In genomic region chr19:33492090-33492489, GRCh38 we compare ENCODE assay signal across 25 cellular contexts.
"Had no signal": no experiment of that assay in that cellular context is flagged by ENCODE, and none has a peak within 500 bp of the region (broad histone marks: within the 10 kb centered on the region; RNA-seq: fewer than 3 reads in every experiment).

No MANE protein-coding gene starts in this region.

- ATAC-seq: effector memory CD8-positive, alpha-beta T cell; heart right ventricle; left cardiac atrium; left lung; natural killer cell; pancreas; right lobe of liver; stimulated activated effector memory CD8-positive, alpha-beta T cell treated with anti-CD3 and anti-CD28 coated beads, Interleukin-12 subunit alpha, Interleukin-12 subunit beta, amount 100 ng/mL, for 72 hours had no signal

- H3K9me3 ChIP-seq: esophagus squamous epithelium, heart right ventricle, left lung, pancreas, right lobe of liver, stomach, thyroid gland, vagina had no signal

- H3K4me2 ChIP-seq: smooth muscle cell had no signal

- H3K36me3 ChIP-seq: pancreas, thyroid gland, vagina had no signal

- DNase-seq: dermis blood vessel endothelial cell; effector memory CD8-positive, alpha-beta T cell; erythroblast; esophagus squamous epithelium; foreskin melanocyte; glutamatergic neuron; heart right ventricle; hippocampal formation; left cardiac atrium; natural killer cell; occipital lobe; stimulated activated CD4-positive, alpha-beta T cell treated with anti-CD3 and anti-CD28 coated beads, Interleukin-2, amount 100 ng/mL, for 24 hours; stimulated activated CD4-positive, alpha-beta T cell treated with anti-CD3 and anti-CD28 coated beads, Interleukin-4, amount 100 ng/mL, for 24 hours; stimulated activated naive CD4-positive, alpha-beta T cell treated with Interleukin-2 at 50 U/mL for 16 hours; stomach; thyroid gland; trophoblast cell had no signal

- H3K4me3 ChIP-seq: coronary artery, esophagus squamous epithelium, heart right ventricle, left lung, pancreas, right lobe of liver, smooth muscle cell, stomach, thyroid gland, vagina had no signal

- H3K27ac Mint-ChIP-seq: natural killer cell; stimulated activated effector memory CD8-positive, alpha-beta T cell treated with anti-CD3 and anti-CD28 coated beads, Interleukin-12 subunit alpha, Interleukin-12 subunit beta, amount 100 ng/mL, for 72 hours had no signal

- H3K4me1 ChIP-seq: left lung, pancreas, stomach, thyroid gland, vagina had no signal

- H3K36me3 Mint-ChIP-seq: natural killer cell; stimulated activated effector memory CD8-positive, alpha-beta T cell treated with anti-CD3 and anti-CD28 coated beads, Interleukin-12 subunit alpha, Interleukin-12 subunit beta, amount 100 ng/mL, for 72 hours had no signal

- H3K27me3 Mint-ChIP-seq: effector memory CD8-positive, alpha-beta T cell; progenitor cell of endocrine pancreas had no signal

- H3K4me3 Mint-ChIP-seq: effector memory CD8-positive, alpha-beta T cell; natural killer cell; stimulated activated effector memory CD8-positive, alpha-beta T cell treated with anti-CD3 and anti-CD28 coated beads, Interleukin-12 subunit alpha, Interleukin-12 subunit beta, amount 100 ng/mL, for 72 hours had no signal

- H3K27me3 ChIP-seq: esophagus squamous epithelium, heart right ventricle, left lung, pancreas, right lobe of liver, stomach, thyroid gland, vagina had no signal

- H3K9me3 Mint-ChIP-seq: effector memory CD8-positive, alpha-beta T cell; natural killer cell; stimulated activated effector memory CD8-positive, alpha-beta T cell treated with anti-CD3 and anti-CD28 coated beads, Interleukin-12 subunit alpha, Interleukin-12 subunit beta, amount 100 ng/mL, for 72 hours had no signal

- H3K27ac ChIP-seq: coronary artery, esophagus squamous epithelium, heart right ventricle, left lung, pancreas, right lobe of liver, stomach, thyroid gland, vagina had no signal
